9 cellular contexts compared by ENCODE assay signal in genomic region chr6:46217671-46218131, GRCh38. TPM values are rescaled to one million over a fixed set of nuclear protein-coding genes. Genes with fewer than 3 reads are reported as not detected.
A peak's percentile ranks its signal among the peaks of the same experiment; 100 is the strongest.
DNase-seq lines count a peak whose midpoint lies in the region; ATAC-seq, FAIRE-seq and TF ChIP-seq lines count a peak whose summit lies in the region.
"Had no signal": no experiment of that assay in that cellular context is flagged by ENCODE, and none has a peak within 500 bp of the region (broad histone marks: within the 10 kb centered on the region; RNA-seq: fewer than 3 reads in every experiment).

No MANE protein-coding gene starts in this region.

- H3K27me3 ChIP-seq in liver (ENCODE audit: control insufficient read depth in 4 of 4, insufficient read depth in 4 of 4, low read length in 3 of 4), result no peaks in the 10 kb centered on the region
- no peaks in the 10 kb centered on the region for H3K27me3 ChIP-seq in HepG2 (ENCODE audit: control insufficient read depth in 1 of 2, insufficient read depth in 2 of 2, low read length in 2 of 2)
- H3K27me3 ChIP-seq in dorsolateral prefrontal cortex, result no peaks in the 10 kb centered on the region

- H3K9ac ChIP-seq in liver (ENCODE audit: low read depth in 1 of 2, low read length in 2 of 2) (no peak overlapping the region), HepG2 (ENCODE audit: insufficient read depth, low read depth, low read length) (no peak overlapping the region)

- intact Hi-C loops in HepG2 (cut with micrococcal nuclease; ENCODE audit: unreplicated experiment) (no loop called here), dorsolateral prefrontal cortex (cut with DNase I) (loop anchor here in 1 of 2 donors (5.0 to 10.0 kb wide), 2 partner anchors 125 to 417 kb away; no protein-coding TSS in a partner anchor)

- H3K27ac ChIP-seq in liver (ENCODE audit: low read depth in 1 of 2, low read length in 2 of 2) (no peak overlapping the region), HepG2 (ENCODE audit: extremely low read length, insufficient read depth, low read length) (no peak overlapping the region), dorsolateral prefrontal cortex (peak overlapping the region in 57 of 59 donors; percentile 12 to 96 (median 78)), substantia nigra (ENCODE audit: low read depth, low read length, poor library complexity, severe bottlenecking) (peak overlapping the region; percentile 32)

- ATAC-seq in HepG2, result no peak
- peak; percentile 36 for ATAC-seq in HG03280 (IDR thresholded peaks at IDR 0.05; ENCODE audit: unreplicated experiment)

- H3K9me3 ChIP-seq in liver (ENCODE audit: control insufficient read depth in 4 of 4, low read length in 3 of 4), result no peaks in the 10 kb centered on the region
- H3K9me3 ChIP-seq in HepG2 (ENCODE audit: low read length), result no peaks in the 10 kb centered on the region

- CTCF ChIA-PET in HepG2 (lab: Yijun Ruan, JAX; ENCODE audit: low intra/inter-chr PET ratio, low total read pairs), result no interaction called here

- H3K4me1 ChIP-seq in liver (ENCODE audit: control insufficient read depth in 4 of 4, insufficient read depth in 4 of 4, low read length in 3 of 4) (peaks cover 0 to 9% (median 0%) of the 10 kb centered on the region in 4 donors), HepG2 (ENCODE audit: insufficient read depth, low read length) (no peaks in the 10 kb centered on the region)

- TF ChIP-seq POLR2A in HepG2 (IDR thresholded peaks at IDR 0.05; ENCODE audit: insufficient read depth in 1 of 2, low read depth in 2 of 2, low read length in 2 of 2), result no peak

- no peak for TF ChIP-seq EP300 in HepG2 (IDR thresholded peaks at IDR 0.05; ENCODE audit: low read depth in 2 of 2, low read length in 2 of 2)
- no peak for TF ChIP-seq EP300 in HepG2 (CRISPR knock-in tag; IDR thresholded peaks at IDR 0.05; ENCODE audit: borderline replicate concordance)

- H3K4me3 ChIP-seq in liver (ENCODE audit: low read depth in 1 of 3, low read length in 3 of 3) (no peak overlapping the region), HepG2 (replicated peaks in 1 of 3; ENCODE audit: insufficient read depth in 1 of 3, low read depth in 2 of 3, low read length in 3 of 3) (no peak overlapping the region), dorsolateral prefrontal cortex (no peak overlapping the region)

- FAIRE-seq in HepG2 (lab: Jason Lieb, UNC), result no peak

- TF ChIP-seq RAD21 in liver (IDR thresholded peaks at IDR 0.05) (peak in 1 of 2 donors; percentile 11), HepG2 (CRISPR knock-in tag; IDR thresholded peaks at IDR 0.05) (no peak)

- 53% methylated on average over 5 of the region's 5 CpGs for WGBS in liver
- 1% methylated on average over 5 of the region's 5 CpGs for WGBS in HepG2 (ENCODE audit: low lambda C conversion rate)

- no peak overlapping the region for H3K4me2 ChIP-seq in HepG2 (ENCODE audit: low read depth, low read length)

- in situ Hi-C loops in HepG2 (cut with HindIII; ENCODE audit: extremely low pct_ligation_motif_present, low pct_unique_long_range_greater_than_20kb), result loop anchor here (10.0 to 25.0 kb wide), 2 partner anchors 417 to 770 kb away; no protein-coding TSS in a partner anchor

- POLR2A ChIA-PET in HepG2 (lab: Yijun Ruan, JAX), result no interaction called here

- H3K79me2 ChIP-seq in HepG2 (ENCODE audit: insufficient read depth, low read length), result no peaks in the 10 kb centered on the region

- no peak for DNase-seq in HepG2 (ENCODE audit: low spot score)
- peak in 7 of 10 donors; percentile 52 to 74 (median 59) for DNase-seq in dorsolateral prefrontal cortex
- peak in 19 of 49 donors; percentile 4 to 63 (median 17) for DNase-seq in substantia nigra (lab: John Stamatoyannopoulos, UW)
- DNase-seq in DMS153 treated with DMSO at 0.1 percent for 48 hours (lab: John Stamatoyannopoulos, UW; ENCODE audit: unreplicated experiment), result no peak
- no peak for DNase-seq in mucosa of gallbladder (ENCODE audit: low spot score)
- DNase-seq in activated effector memory CD4-positive, alpha-beta T cell treated with anti-CD3 and anti-CD28 coated beads, Interleukin-2, amount 50 U/mL, for 16 hours, result no peak
- DNase-seq: DND-41 had no signal

- no peak overlapping the region for H2AFZ ChIP-seq in HepG2 (ENCODE audit: low read length)

- BruUV-seq in HepG2 (replicated peaks; lab: Mats Ljungman, UMichigan), result no TSS peak

- H3K36me3 ChIP-seq in liver (ENCODE audit: control insufficient read depth in 4 of 4, insufficient read depth in 3 of 4, low read depth in 1 of 4, low read length in 3 of 4), result no peaks in the 10 kb centered on the region
- H3K36me3 ChIP-seq in HepG2 (replicated peaks in 1 of 2; ENCODE audit: control insufficient read depth in 1 of 2, insufficient read depth in 2 of 2, low read length in 2 of 2), result no peaks in the 10 kb centered on the region

- no peaks in the 10 kb centered on the region for H4K20me1 ChIP-seq in HepG2 (ENCODE audit: insufficient read depth, low read length)

- TF ChIP-seq CTCF in liver (IDR thresholded peaks at IDR 0.05; ENCODE audit: low read depth, low read length, missing input control) (no peak), HepG2 (CRISPR knock-in tag; IDR thresholded peaks at IDR 0.05) (no peak), dorsolateral prefrontal cortex (IDR thresholded peaks at IDR 0.05 in 54 of 56, conservative IDR thresholded peaks at IDR 0.05 in 2 of 56; ENCODE audit: low read depth in 1 of 56, partially characterized antibody in 56 of 56) (peak in 2 of 56 donors; percentile 13 to 19)

TF ChIP-seq in liver, 16 proteins besides CTCF, POLR2A, EP300 and RAD21 (continues in another document):
- TF ChIP-seq NR2F2 (IDR thresholded peaks at IDR 0.05), result peak; percentile 31
- peak in 1 of 2 donors; percentile 9 for TF ChIP-seq HNF4A (conservative IDR thresholded peaks at IDR 0.05)
- peak; percentile 46 for TF ChIP-seq SP1 (IDR thresholded peaks at IDR 0.05)
- TF ChIP-seq, protein P1, sequence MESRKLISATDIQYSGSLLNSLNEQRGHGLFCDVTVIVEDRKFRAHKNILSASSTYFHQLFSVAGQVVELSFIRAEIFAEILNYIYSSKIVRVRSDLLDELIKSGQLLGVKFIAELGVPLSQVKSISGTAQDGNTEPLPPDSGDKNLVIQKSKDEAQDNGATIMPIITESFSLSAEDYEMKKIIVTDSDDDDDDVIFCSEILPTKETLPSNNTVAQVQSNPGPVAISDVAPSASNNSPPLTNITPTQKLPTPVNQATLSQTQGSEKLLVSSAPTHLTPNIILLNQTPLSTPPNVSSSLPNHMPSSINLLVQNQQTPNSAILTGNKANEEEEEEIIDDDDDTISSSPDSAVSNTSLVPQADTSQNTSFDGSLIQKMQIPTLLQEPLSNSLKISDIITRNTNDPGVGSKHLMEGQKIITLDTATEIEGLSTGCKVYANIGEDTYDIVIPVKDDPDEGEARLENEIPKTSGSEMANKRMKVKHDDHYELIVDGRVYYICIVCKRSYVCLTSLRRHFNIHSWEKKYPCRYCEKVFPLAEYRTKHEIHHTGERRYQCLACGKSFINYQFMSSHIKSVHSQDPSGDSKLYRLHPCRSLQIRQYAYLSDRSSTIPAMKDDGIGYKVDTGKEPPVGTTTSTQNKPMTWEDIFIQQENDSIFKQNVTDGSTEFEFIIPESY (IDR thresholded peaks at IDR 0.05), result no peak

TF ChIP-seq in HepG2, 621 proteins besides CTCF, POLR2A, EP300 and RAD21:
- no peak for TF ChIP-seq DNMT3B (CRISPR knock-in tag; conservative IDR thresholded peaks at IDR 0.05)
- TF ChIP-seq, protein P2, sequence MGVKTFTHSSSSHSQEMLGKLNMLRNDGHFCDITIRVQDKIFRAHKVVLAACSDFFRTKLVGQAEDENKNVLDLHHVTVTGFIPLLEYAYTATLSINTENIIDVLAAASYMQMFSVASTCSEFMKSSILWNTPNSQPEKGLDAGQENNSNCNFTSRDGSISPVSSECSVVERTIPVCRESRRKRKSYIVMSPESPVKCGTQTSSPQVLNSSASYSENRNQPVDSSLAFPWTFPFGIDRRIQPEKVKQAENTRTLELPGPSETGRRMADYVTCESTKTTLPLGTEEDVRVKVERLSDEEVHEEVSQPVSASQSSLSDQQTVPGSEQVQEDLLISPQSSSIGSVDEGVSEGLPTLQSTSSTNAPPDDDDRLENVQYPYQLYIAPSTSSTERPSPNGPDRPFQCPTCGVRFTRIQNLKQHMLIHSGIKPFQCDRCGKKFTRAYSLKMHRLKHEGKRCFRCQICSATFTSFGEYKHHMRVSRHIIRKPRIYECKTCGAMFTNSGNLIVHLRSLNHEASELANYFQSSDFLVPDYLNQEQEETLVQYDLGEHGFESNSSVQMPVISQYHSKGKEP (CRISPR knock-in tag; IDR thresholded peaks at IDR 0.05), result no peak
- TF ChIP-seq GATAD1 (CRISPR knock-in tag; IDR thresholded peaks at IDR 0.05), result no peak
- no peak for TF ChIP-seq MIER2 (CRISPR knock-in tag; IDR thresholded peaks at IDR 0.05)
- TF ChIP-seq ZNF232 (CRISPR knock-in tag; IDR thresholded peaks at IDR 0.05; ENCODE audit: borderline replicate concordance), result no peak

RNA-seq across cellular contexts. Expression of gene ENPP5, which starts 46.9 kb away (rescaled TPM):
- total RNA-seq in liver (1 to 10 TPM in 1 of 2 donors, under 1 TPM in 1; 0.59 to 3.2 TPM), HepG2 (2016; rRNA removed; fragmentation: Illumina TruSeq; extraction: Trizol) (not detected in 2 replicates), dorsolateral prefrontal cortex (10 to 100 TPM; 13.8 to 56.1 (median 36.0) TPM), mucosa of gallbladder (21.5 TPM)
- polyA plus RNA-seq in liver (under 1 TPM; 0.17 to 0.56 TPM), HepG2 (2011; rRNA removed) (not detected in 2 replicates)
- not detected in 2 replicates for total RNA-seq in HepG2 (2016; cell fraction: cytosol; rRNA removed; fragmentation: Illumina TruSeq; extraction: Trizol; ENCODE audit: low read depth)
- total RNA-seq in HepG2 (2016; cell fraction: insoluble cytoplasmic fraction; rRNA removed; fragmentation: Illumina TruSeq; extraction: Trizol), result not detected in 2 replicates
- not detected in 2 replicates for total RNA-seq in HepG2 (2016; cell fraction: membrane; rRNA removed; fragmentation: Illumina TruSeq; extraction: Trizol)
- not detected in 2 replicates for total RNA-seq in HepG2 (2016; cell fraction: nucleus; rRNA removed; fragmentation: Illumina TruSeq; extraction: Trizol)
- polyA plus RNA-seq in HepG2 (2011; cell fraction: cytosol; rRNA removed), result not detected in 2 replicates
- polyA plus RNA-seq in HepG2 (2011; cell fraction: nucleus; rRNA removed), result not detected in 2 replicates
- polyA plus RNA-seq in HepG2 (2012), result not detected in 2 replicates
- not detected in 2 replicates for polyA plus RNA-seq in HepG2 (2016; cell fraction: cytosol; fragmentation: Illumina TruSeq; extraction: Trizol; ENCODE audit: low read depth)
- polyA plus RNA-seq in HepG2 (2016; cell fraction: insoluble cytoplasmic fraction; fragmentation: Illumina TruSeq; extraction: Trizol; ENCODE audit: low read depth), result not detected in 2 replicates
- polyA plus RNA-seq in HepG2 (2016; cell fraction: membrane; fragmentation: Illumina TruSeq; extraction: Trizol; ENCODE audit: low read depth), result not detected in 2 replicates
- polyA plus RNA-seq in HepG2 (2016; cell fraction: nucleus; fragmentation: Illumina TruSeq; extraction: Trizol; ENCODE audit: insufficient read depth, low read depth), result not detected in 2 replicates
- not detected in 2 replicates for polyA minus RNA-seq in HepG2 (2011; rRNA and poly(A)+ RNA removed; ENCODE audit: low replicate concordance)
- polyA minus RNA-seq in HepG2 (2011; cell fraction: cytosol; rRNA and poly(A)+ RNA removed), result not detected in 2 replicates
- not detected in 2 replicates for polyA minus RNA-seq in HepG2 (2011; cell fraction: nucleus; rRNA and poly(A)+ RNA removed)

Comparison
In these comparisons a context has a peak if more than half of its experiments do, and no peak if none do; other contexts are left out.
1. H3K27ac ChIP-seq: peak in dorsolateral prefrontal cortex (57 of 59) and substantia nigra (single experiment); none in liver (0 of 2) and HepG2 (single experiment).
2. DNase-seq: peak in dorsolateral prefrontal cortex (7 of 10); none in HepG2 (single experiment), DMS153 treated with DMSO at 0.1 percent for 48 hours (single experiment), mucosa of gallbladder (single experiment) and activated effector memory CD4-positive, alpha-beta T cell treated with anti-CD3 and anti-CD28 coated beads, Interleukin-2, amount 50 U/mL, for 16 hours (single experiment).